ENCODE assay signal across 9 cellular contexts in genomic region chr19:18160441-18160791, GRCh38. TPM values are rescaled to one million over a fixed set of nuclear protein-coding genes. Genes with fewer than 3 reads are reported as not detected.
DNase-seq lines count a peak whose midpoint lies in the region; ATAC-seq and TF ChIP-seq lines count a peak whose summit lies in the region.
"Had no signal": no experiment of that assay in that cellular context is flagged by ENCODE, and none has a peak within 500 bp of the region (broad histone marks: within the 10 kb centered on the region; RNA-seq: fewer than 3 reads in every experiment).

No MANE protein-coding gene starts in this region.

- H3K27ac ChIP-seq in DND-41 (ENCODE audit: low read length) = peak overlapping the region; percentile 50
- H3K27ac ChIP-seq in MM.1S (ENCODE audit: low read length) = no peak overlapping the region
- peak overlapping the region; percentile 75 for H3K27ac ChIP-seq in cingulate gyrus (ENCODE audit: low read depth, low read length)
- peak overlapping the region in 1 of 2 donors; percentile 83 for H3K27ac ChIP-seq in testis
- H3K27ac ChIP-seq: epithelial cell of prostate had no signal

- intact Hi-C loops in testis (cut with DNase I; ENCODE audit: low total_unique reads) = loop anchor here (10.0 kb wide), 1 partner anchor 46 kb away; no protein-coding TSS in a partner anchor

- 80% methylated on average over 4 of the region's 4 CpGs; no CpG with 5 or more reads in 1 of the 2 donors for WGBS in testis, 2 donors

- H3K79me2 ChIP-seq in DND-41 (ENCODE audit: insufficient read depth, low read length) (peaks cover 3% of the 10 kb centered on the region), MM.1S (ENCODE audit: low read length) (peaks cover 1% of the 10 kb centered on the region; the same call in 1 of the 2 replicates)

- DNase-seq in DND-41 (no peak), MM.1S (no peak), D341Med (ENCODE audit: low spot score) (no peak), kidney glomerular epithelial cell (lab: John Stamatoyannopoulos, UW) (no peak), testis (no peak)

- peaks cover 26% of the 10 kb centered on the region for H4K20me1 ChIP-seq in DND-41 (ENCODE audit: insufficient read depth, low read length)
- H4K20me1 ChIP-seq in MM.1S (ENCODE audit: insufficient read depth, low read length) = no peaks in the 10 kb centered on the region

- H3K27me3 ChIP-seq in DND-41 (ENCODE audit: insufficient read depth, low read length, poor library complexity) (no peaks in the 10 kb centered on the region), MM.1S (replicated peaks; ENCODE audit: insufficient read depth, low read length) (no peaks in the 10 kb centered on the region), skeletal muscle satellite cell (ENCODE audit: control insufficient read depth, insufficient read depth, low read length) (no peaks in the 10 kb centered on the region), testis (no peaks in the 10 kb centered on the region)

- peak overlapping the region; percentile 58 for H3K9ac ChIP-seq in DND-41 (ENCODE audit: low read depth, low read length)
- H3K9ac ChIP-seq in MM.1S (ENCODE audit: low read length) = no peak overlapping the region; the same call in 1 of the 2 replicates
- peak overlapping the region; percentile 62 for H3K9ac ChIP-seq in skeletal muscle satellite cell (ENCODE audit: low read depth, low read length)

- H2AFZ ChIP-seq in DND-41 (ENCODE audit: low read depth, low read length) (no peak overlapping the region; the same call in 1 of the 2 replicates), MM.1S (ENCODE audit: low read length) (no peak overlapping the region)

- H3K9me2 ChIP-seq in MM.1S (replicated peaks; ENCODE audit: insufficient read depth, low read length) = no peaks in the 10 kb centered on the region

- H3F3A ChIP-seq in MM.1S (ENCODE audit: insufficient read depth, low read length) = peaks cover 5% of the 10 kb centered on the region; the same call in 1 of the 2 replicates

- no peak for TF ChIP-seq POLR2A in testis (IDR thresholded peaks at IDR 0.05)

- peaks cover 54% of the 10 kb centered on the region for H3K36me3 ChIP-seq in DND-41 (ENCODE audit: insufficient read depth, low read length)
- no peaks in the 10 kb centered on the region for H3K36me3 ChIP-seq in MM.1S (replicated peaks; ENCODE audit: insufficient read depth, low read length)
- peaks cover 37% of the 10 kb centered on the region for H3K36me3 ChIP-seq in skeletal muscle satellite cell (ENCODE audit: insufficient read depth, low read length)
- H3K36me3 ChIP-seq in testis (ENCODE audit: low read depth, missing control alignments) = no peaks in the 10 kb centered on the region

- H3K4me2 ChIP-seq in DND-41 (ENCODE audit: insufficient read depth, low read length) (peak overlapping the region; percentile 74), MM.1S (ENCODE audit: low read depth, low read length) (peak overlapping the region; percentile 49), skeletal muscle satellite cell (ENCODE audit: low read length) (peak overlapping the region; percentile 82)

- H3K4me3 ChIP-seq in DND-41 (ENCODE audit: low read depth in 1 of 2, low read length in 2 of 2) (peak overlapping the region in 1 of 2 experiments; percentile 53; a peak in 2 of 4 replicates), MM.1S (ENCODE audit: low read length) (0 out of 2 replicates have a peak overlapping the region, but pooled peaks have one; percentile 28), skeletal muscle satellite cell (ENCODE audit: low read length) (peak overlapping the region; percentile 65), testis (no peak overlapping the region)

- ATAC-seq in DND-41 (ENCODE audit: insufficient read depth, low read depth) (no peak), HG02884 (IDR thresholded peaks at IDR 0.05; ENCODE audit: unreplicated experiment) (no peak)

- H3K4me1 ChIP-seq in DND-41 (ENCODE audit: insufficient read depth, low read length) (peaks cover 20% of the 10 kb centered on the region), MM.1S (ENCODE audit: low read length) (peaks cover 4% of the 10 kb centered on the region), skeletal muscle satellite cell (ENCODE audit: control insufficient read depth, insufficient read depth, low read length) (peaks cover 31% of the 10 kb centered on the region), testis (peaks cover 34% of the 10 kb centered on the region)

- no peaks in the 10 kb centered on the region for H3K9me3 ChIP-seq in DND-41 (ENCODE audit: insufficient read depth, low read length, severe bottlenecking)
- no peaks in the 10 kb centered on the region for H3K9me3 ChIP-seq in MM.1S (replicated peaks; ENCODE audit: insufficient read depth, low read length)
- H3K9me3 ChIP-seq in skeletal muscle satellite cell (replicated peaks; ENCODE audit: low read length) = no peaks in the 10 kb centered on the region
- H3K9me3 ChIP-seq in testis = no peaks in the 10 kb centered on the region

- no peak for TF ChIP-seq CTCF in DND-41 (IDR thresholded peaks at IDR 0.05; ENCODE audit: borderline replicate concordance, extremely low read depth, low read length, poor library complexity, severe bottlenecking)
- no peak for TF ChIP-seq CTCF in MM.1S (IDR thresholded peaks at IDR 0.05; ENCODE audit: low read length)
- no peak for TF ChIP-seq CTCF in testis (IDR thresholded peaks at IDR 0.05)

RNA-seq across cellular contexts. Expression of gene PIK3R2, which starts 7.5 kb away (rescaled TPM):
- total RNA-seq in skeletal muscle satellite cell (2012; rRNA removed) = 19.8 and 22.5 TPM in 2 replicates
- 10 to 100 TPM; 87.6 to 94.3 TPM for total RNA-seq in testis
- 21.0 TPM for polyA plus RNA-seq in testis (ENCODE audit: insufficient read depth, low read depth, low replicate concordance)

RNA-seq across cellular contexts. Expression of gene IFI30, which starts 13.2 kb away (rescaled TPM):
- 72.0 and 80.6 TPM in 2 replicates for total RNA-seq in skeletal muscle satellite cell (2012; rRNA removed)
- total RNA-seq in testis = 1 to 10 TPM; 3.2 to 7.4 TPM
- polyA plus RNA-seq in testis (ENCODE audit: insufficient read depth, low read depth, low replicate concordance) = 47.6 TPM

RNA-seq across cellular contexts. Expression of gene MPV17L2, which starts 32.6 kb away (rescaled TPM):
- 9.9 and 12.9 TPM in 2 replicates for total RNA-seq in skeletal muscle satellite cell (2012; rRNA removed)
- 10 to 100 TPM; 15.2 to 15.8 TPM for total RNA-seq in testis
- 11.2 TPM for polyA plus RNA-seq in testis (ENCODE audit: insufficient read depth, low read depth, low replicate concordance)

RNA-seq across cellular contexts. Expression of gene RAB3A, which starts 43.4 kb away (rescaled TPM):
- total RNA-seq in skeletal muscle satellite cell (2012; rRNA removed) = 1.0 and 2.0 TPM in 2 replicates
- 1 to 10 TPM; 2.8 to 4.6 TPM for total RNA-seq in testis
- 6.3 TPM for polyA plus RNA-seq in testis (ENCODE audit: insufficient read depth, low read depth, low replicate concordance)

Comparison
In these comparisons a context has a peak if more than half of its experiments do, and no peak if none do; other contexts are left out.
1. H3K4me3 ChIP-seq: peak in MM.1S (single experiment) and skeletal muscle satellite cell (single experiment); none in testis (0 of 2).
2. Peak in every context shown above with its lines, with median percentiles within 50 percentile points of each other: H3K4me2 ChIP-seq.